9 cellular contexts compared by ENCODE assay signal in genomic region chr9:95007470-95007869, GRCh38.
DNase-seq lines count a peak whose midpoint lies in the region; ATAC-seq, FAIRE-seq and TF ChIP-seq lines count a peak whose summit lies in the region.
"Had no signal": no experiment of that assay in that cellular context is flagged by ENCODE, and none has a peak within 500 bp of the region (broad histone marks: within the 10 kb centered on the region; RNA-seq: fewer than 3 reads in every experiment).

No MANE protein-coding gene starts in this region.

- POLR2A ChIA-PET in HepG2 (lab: Yijun Ruan, JAX) = interaction anchor here (0.9 to 3.3 kb wide), 18 partner anchors 9 to 222 kb away, joined by 3 to 83 read pairs (median 6); no protein-coding TSS in a partner anchor

- peaks cover 94% of the 10 kb centered on the region for H3K79me2 ChIP-seq in HepG2 (ENCODE audit: insufficient read depth, low read length)

- no peak for TF ChIP-seq RAD21 in HepG2 (CRISPR knock-in tag; IDR thresholded peaks at IDR 0.05)

- ATAC-seq in HepG2 = no peak

- no peak; a peak in 1 of 4 replicates for TF ChIP-seq POLR2A in HepG2 (IDR thresholded peaks at IDR 0.05; ENCODE audit: insufficient read depth in 1 of 2, low read depth in 2 of 2, low read length in 2 of 2)

- H3K27me3 ChIP-seq in HepG2 (ENCODE audit: control insufficient read depth in 1 of 2, insufficient read depth in 2 of 2, low read length in 2 of 2) = no peaks in the 10 kb centered on the region; a peak in 1 of 5 replicates

- no peak for TF ChIP-seq CTCF in cardiac fibroblast (IDR thresholded peaks at IDR 0.05; ENCODE audit: low read depth, low read length)
- TF ChIP-seq CTCF in HepG2 (CRISPR knock-in tag; IDR thresholded peaks at IDR 0.05) = no peak

- H3K36me3 ChIP-seq in HepG2 (replicated peaks in 1 of 2; ENCODE audit: control insufficient read depth in 1 of 2, insufficient read depth in 2 of 2, low read length in 2 of 2) = peaks cover 1 to 15% of the 10 kb centered on the region in 2 experiments; a peak in 3 of 5 replicates

- TF ChIP-seq EP300 in HepG2 (IDR thresholded peaks at IDR 0.05; ENCODE audit: low read depth in 2 of 2, low read length in 2 of 2) (no peak), HepG2 (CRISPR knock-in tag; IDR thresholded peaks at IDR 0.05; ENCODE audit: borderline replicate concordance) (no peak)

- peak overlapping the region; percentile 95 for H3K27ac ChIP-seq in HepG2 (ENCODE audit: extremely low read length, insufficient read depth, low read length)
- H3K27ac ChIP-seq in temporal lobe (ENCODE audit: low read depth, low read length) = peak overlapping the region; percentile 78

- TSS peak; percentile 43 for BruUV-seq in HepG2 (replicated peaks; lab: Mats Ljungman, UMichigan)

- H3K4me2 ChIP-seq in HepG2 (ENCODE audit: low read depth, low read length) = peak overlapping the region; percentile 95

- no peaks in the 10 kb centered on the region for H3K9me3 ChIP-seq in HepG2 (ENCODE audit: low read length)

- H3K4me3 ChIP-seq in cardiac fibroblast (replicated peaks in 1 of 2; ENCODE audit: low read depth in 2 of 2, low read length in 2 of 2) = peak overlapping the region; percentile 79 to 80
- peak overlapping the region; percentile 78 to 92 (median 83) for H3K4me3 ChIP-seq in HepG2 (replicated peaks in 1 of 3; ENCODE audit: insufficient read depth in 1 of 3, low read depth in 2 of 3, low read length in 3 of 3)

- H3K4me1 ChIP-seq in HepG2 (ENCODE audit: insufficient read depth, low read length) = peaks cover 66% of the 10 kb centered on the region

- in situ Hi-C loops in HepG2 (cut with HindIII; ENCODE audit: extremely low pct_ligation_motif_present, low pct_unique_long_range_greater_than_20kb) = no loop called here

- H2AFZ ChIP-seq in HepG2 (ENCODE audit: low read length) = no peak overlapping the region

- CTCF ChIA-PET in HepG2 (lab: Yijun Ruan, JAX; ENCODE audit: low intra/inter-chr PET ratio, low total read pairs) = no interaction called here

- H3K9ac ChIP-seq in HepG2 (ENCODE audit: insufficient read depth, low read depth, low read length) = peak overlapping the region; percentile 97

- no peak for FAIRE-seq in HepG2 (lab: Jason Lieb, UNC)
- FAIRE-seq: A204.1 had no signal

- DNase-seq in DMS 273 (lab: John Stamatoyannopoulos, UW; ENCODE audit: unreplicated experiment) (peak; percentile 16), DMS 273 treated with DMSO at 0.1 percent for 48 hours (lab: John Stamatoyannopoulos, UW) (no peak), cardiac fibroblast (ENCODE audit: low read depth in 2 of 2) (peak; percentile 33 to 78), HepG2 (ENCODE audit: low spot score) (no peak), mucosa of gallbladder (ENCODE audit: low spot score) (no peak)
- DNase-seq in activated naive CD4-positive, alpha-beta T cell (lab: John Stamatoyannopoulos, UW) = no peak
- no peak for DNase-seq in activated effector memory CD4-positive, alpha-beta T cell treated with Interleukin-2 at 50 U/mL for 16 hours

- peaks cover 11% of the 10 kb centered on the region for H4K20me1 ChIP-seq in HepG2 (ENCODE audit: insufficient read depth, low read length)

- intact Hi-C loops in HepG2 (cut with micrococcal nuclease; ENCODE audit: unreplicated experiment) = loop anchor here (5.0 to 10.0 kb wide), 3 partner anchors 35 to 223 kb away; no protein-coding TSS in a partner anchor

- WGBS in HepG2 (ENCODE audit: low lambda C conversion rate) = 11% methylated on average over 1 of the region's 1 CpG

TF ChIP-seq in HepG2, 621 proteins besides CTCF, POLR2A, EP300 and RAD21:
- TF ChIP-seq ZNF710 (CRISPR knock-in tag; IDR thresholded peaks at IDR 0.05; ENCODE audit: borderline replicate concordance) = no peak
- peak; percentile 24; the same call in 1 of the 2 replicates for TF ChIP-seq TOPORS (CRISPR knock-in tag; IDR thresholded peaks at IDR 0.05)
- no peak for TF ChIP-seq JARID2 (CRISPR knock-in tag; IDR thresholded peaks at IDR 0.05; ENCODE audit: insufficient replicate concordance)
- 0 out of 2 replicates have a peak, but pooled peaks have one; percentile 52 for TF ChIP-seq ZSCAN12 (CRISPR knock-in tag; IDR thresholded peaks at IDR 0.05)
- TF ChIP-seq RBFOX2 (IDR thresholded peaks at IDR 0.05; ENCODE audit: low read depth, low read length) = peak; percentile 64; the same call in 1 of the 2 replicates
- TF ChIP-seq, protein P1, sequence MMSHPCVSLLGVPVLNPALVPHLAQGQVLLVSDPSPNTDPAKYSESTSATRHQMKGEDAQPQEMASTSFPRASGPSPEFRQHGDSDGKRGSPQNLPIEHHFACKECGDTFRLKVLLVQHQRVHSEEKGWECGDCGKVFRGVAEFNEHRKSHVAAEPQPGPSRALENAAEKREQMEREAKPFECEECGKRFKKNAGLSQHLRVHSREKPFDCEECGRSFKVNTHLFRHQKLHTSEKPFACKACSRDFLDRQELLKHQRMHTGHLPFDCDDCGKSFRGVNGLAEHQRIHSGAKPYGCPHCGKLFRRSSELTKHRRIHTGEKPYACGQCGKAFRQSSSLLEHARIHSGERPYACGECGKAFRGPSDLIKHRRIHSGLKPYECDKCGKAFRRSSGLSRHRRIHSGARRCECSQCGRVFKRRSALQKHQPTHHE (CRISPR knock-in tag; IDR thresholded peaks at IDR 0.05; ENCODE audit: borderline replicate concordance) = 0 out of 2 replicates have a peak, but pooled peaks have one; percentile 38
- 0 out of 2 replicates have a peak, but pooled peaks have one; percentile 11 for TF ChIP-seq RFXAP (CRISPR knock-in tag; IDR thresholded peaks at IDR 0.05; ENCODE audit: borderline replicate concordance)

Comparison
In these comparisons a context has a peak if more than half of its experiments do, and no peak if none do; other contexts are left out.
1. DNase-seq: peak in DMS 273 (single experiment) and cardiac fibroblast (2 of 2); none in DMS 273 treated with DMSO at 0.1 percent for 48 hours (single experiment), HepG2 (single experiment), activated naive CD4-positive, alpha-beta T cell (0 of 4), activated effector memory CD4-positive, alpha-beta T cell treated with Interleukin-2 at 50 U/mL for 16 hours (single experiment) and mucosa of gallbladder (single experiment).